In the genomic region with DNA sequence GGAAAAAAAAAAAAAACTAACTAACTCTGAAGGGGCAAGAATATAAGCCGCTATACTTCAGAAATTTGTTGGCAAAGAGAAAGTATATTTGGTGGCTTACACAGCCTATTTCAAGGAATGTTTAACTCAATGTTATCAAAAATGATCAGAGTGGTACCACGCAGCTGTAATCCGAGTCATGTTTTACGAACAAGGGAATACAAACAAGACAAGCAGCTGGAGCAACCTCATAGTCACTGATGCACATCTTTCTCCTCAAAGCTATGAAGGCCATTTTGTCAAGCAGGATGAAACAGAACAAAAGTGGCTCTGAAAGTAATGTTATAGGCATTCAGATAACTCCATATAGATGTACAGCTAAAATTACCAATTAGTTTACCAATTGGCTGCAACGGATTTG, we compare ENCODE assay signal across 23 cellular contexts.
DNase-seq lines count a peak whose midpoint lies in the region; ATAC-seq, FAIRE-seq and TF ChIP-seq lines count a peak whose summit lies in the region.
"Had no signal": no experiment of that assay in that cellular context is flagged by ENCODE, and none has a peak within 500 bp of the region (broad histone marks: within the 10 kb centered on the region; RNA-seq: fewer than 3 reads in every experiment).

No MANE protein-coding gene starts in this region.

- no peak overlapping the region for H4K91ac ChIP-seq in trophoblast cell (ENCODE audit: low read depth, low read length)

- DNase-seq in A549 (ENCODE audit: low read depth in 1 of 2, low spot score in 1 of 2) (no peak), NCI-H128 (lab: John Stamatoyannopoulos, UW; ENCODE audit: unreplicated experiment) (peak; percentile 48), NCI-H345 (lab: John Stamatoyannopoulos, UW) (peak; percentile 89), astrocyte of the hippocampus (ENCODE audit: low read depth, low spot score) (peak; percentile 4), trophoblast cell (no peak), COLO829 (ENCODE audit: low spot score) (no peak), NOMO-1 (lab: John Stamatoyannopoulos, UW; ENCODE audit: unreplicated experiment in 2 of 2) (no peak)
- DNase-seq in stimulated activated CD4-positive, alpha-beta T cell treated with anti-CD3 and anti-CD28 coated beads, Interleukin-12 subunit alpha, Interleukin-12 subunit beta, amount 100 ng/mL, for 4 hours, result no peak
- DNase-seq: activated CD4-positive, alpha-beta T cell treated with anti-CD3 and anti-CD28 coated beads for 1 hour; activated naive CD4-positive, alpha-beta T cell treated with Interleukin-2 at 50 U/mL for 16 hours; activated T-cell treated with anti-CD3 and anti-CD28 coated beads, Interleukin-2, amount 50 U/mL, for 4 hours; amygdala; BE2C; caudate nucleus; foreskin keratinocyte; GDM1; HFFc6; hippocampal formation; SK-N-SH; stimulated activated CD8-positive, alpha-beta memory T cell treated with anti-CD3 and anti-CD28 coated beads, Interleukin-4, amount 100 ng/mL, for 48 hours had no signal

- no peak for ATAC-seq in A549
- ATAC-seq: activated T-cell treated with anti-CD3 and anti-CD28 coated beads, Interleukin-2, amount 50 U/mL, for 4 hours; foreskin keratinocyte had no signal

- FAIRE-seq in A549 (lab: Jason Lieb, UNC), result peak; percentile 32
- FAIRE-seq: D721Med, islet of Langerhans had no signal

- CTCF ChIA-PET in A549 (lab: Yijun Ruan, JAX), result interaction anchor here (0.6 to 0.8 kb wide), 4 partner anchors 11 to 118 kb away, joined by 3 to 8 read pairs (median 3); no protein-coding TSS in a partner anchor

- H3K36me3 ChIP-seq in trophoblast cell (ENCODE audit: control insufficient read depth in 1 of 2, insufficient read depth in 2 of 2, low read length in 2 of 2), result peaks cover 0 to under 1% of the 10 kb centered on the region in 2 experiments
- H3K36me3 ChIP-seq: BE2C, right atrium auricular region had no signal

- H3K9ac ChIP-seq in trophoblast cell (ENCODE audit: low read length), result no peak overlapping the region
- H3K9ac ChIP-seq: SK-N-SH had no signal

- H3K79me1 ChIP-seq in trophoblast cell (ENCODE audit: low read length), result no peaks in the 10 kb centered on the region

- H3K4me2 ChIP-seq in A549 (no peak overlapping the region), trophoblast cell (ENCODE audit: low read length) (no peak overlapping the region)
- H3K4me2 ChIP-seq: SK-N-SH had no signal

- H2AK5ac ChIP-seq in trophoblast cell (ENCODE audit: low read length), result no peak overlapping the region

- no peak overlapping the region for H3K18ac ChIP-seq in trophoblast cell (ENCODE audit: low read length)

- no peak overlapping the region for H3K4me3 ChIP-seq in A549
- H3K4me3 ChIP-seq in trophoblast cell (ENCODE audit: low read depth, low read length), result no peak overlapping the region
- H3K4me3 ChIP-seq: right atrium auricular region had no signal

- H4K8ac ChIP-seq in trophoblast cell (ENCODE audit: low read depth, low read length), result no peak overlapping the region

- H3K4ac ChIP-seq in trophoblast cell (ENCODE audit: low read depth, low read length), result no peak overlapping the region

- no peak overlapping the region for H3K14ac ChIP-seq in trophoblast cell (ENCODE audit: low read length)

- H3K27me3 ChIP-seq in trophoblast cell (ENCODE audit: insufficient read depth, low read length), result no peaks in the 10 kb centered on the region
- H3K27me3 ChIP-seq: BE2C, foreskin keratinocyte, right atrium auricular region had no signal

- H3K27ac ChIP-seq in A549 (no peak overlapping the region), trophoblast cell (ENCODE audit: low read depth, low read length) (no peak overlapping the region)
- H3K27ac ChIP-seq: foreskin keratinocyte, right atrium auricular region had no signal

- H2BK120ac ChIP-seq in trophoblast cell (ENCODE audit: insufficient read depth, low read length, poor library complexity), result no peak overlapping the region

- H2BK12ac ChIP-seq in trophoblast cell (ENCODE audit: low read length), result no peak overlapping the region

- TF ChIP-seq POLR2A in A549 (IDR thresholded peaks at IDR 0.05; ENCODE audit: low read length), result no peak

- no peak overlapping the region for H3K23ac ChIP-seq in trophoblast cell (ENCODE audit: low read length)

- no peak overlapping the region for H2AFZ ChIP-seq in trophoblast cell (ENCODE audit: insufficient read depth, low read length, poor library complexity)

- no peaks in the 10 kb centered on the region for H3K79me2 ChIP-seq in trophoblast cell (ENCODE audit: control insufficient read depth, insufficient read depth, low read length, poor library complexity)

- no peak for TF ChIP-seq CTCF in A549 (IDR thresholded peaks at IDR 0.05)

- 77% methylated on average over 5 of the region's 5 CpGs for WGBS in A549 (ENCODE audit: missing lambda C conversion rate)
- no CpG with 5 or more reads among the region's 5 CpGs for WGBS in trophoblast cell (ENCODE audit: extremely low coverage, insufficient coverage, insufficient read length)

- H3K4me1 ChIP-seq in A549 (no peaks in the 10 kb centered on the region), trophoblast cell (ENCODE audit: control insufficient read depth in 1 of 2, insufficient read depth in 2 of 2, low read length in 2 of 2) (no peaks in the 10 kb centered on the region)
- H3K4me1 ChIP-seq: BE2C, foreskin keratinocyte, right atrium auricular region had no signal

- no peak for TF ChIP-seq RAD21 in A549 (conservative IDR thresholded peaks at IDR 0.05 in 1 of 2, IDR thresholded peaks at IDR 0.05 in 1 of 2)

- H3K9me3 ChIP-seq in A549 (no peaks in the 10 kb centered on the region), trophoblast cell (ENCODE audit: insufficient read depth, low read depth, low read length) (no peaks in the 10 kb centered on the region)
- H3K9me3 ChIP-seq: BE2C, SK-N-SH had no signal

- POLR2A ChIA-PET in A549 (lab: Yijun Ruan, JAX), result no interaction called here

- TF ChIP-seq EP300 in A549 (IDR thresholded peaks at IDR 0.05), result no peak

- H4K12ac ChIP-seq in trophoblast cell (ENCODE audit: low read depth, low read length), result no peak overlapping the region

- no peak overlapping the region for H2BK5ac ChIP-seq in trophoblast cell (ENCODE audit: low read depth, low read length, poor library complexity)

TF ChIP-seq in A549, 52 proteins besides CTCF, POLR2A, EP300 and RAD21 (continues in another document):
- TF ChIP-seq TFCP2L1 (CRISPR knock-in tag; IDR thresholded peaks at IDR 0.05) (no peak), CHD2 (IDR thresholded peaks at IDR 0.05; ENCODE audit: low read length, partially characterized antibody) (no peak), SREBF2 (IDR thresholded peaks at IDR 0.05) (no peak), RARB (CRISPR knock-in tag; IDR thresholded peaks at IDR 0.05) (no peak), TP53 (CRISPR knock-in tag; IDR thresholded peaks at IDR 0.05) (no peak), ZFP36 (IDR thresholded peaks at IDR 0.05; ENCODE audit: borderline replicate concordance, partially characterized antibody) (no peak), FOSL2 (IDR thresholded peaks at IDR 0.05) (no peak), FOSL2 (CRISPR knock-in tag; IDR thresholded peaks at IDR 0.05) (no peak), CBX8 (IDR thresholded peaks at IDR 0.05) (no peak)
- TF ChIP-seq, protein P1, sequence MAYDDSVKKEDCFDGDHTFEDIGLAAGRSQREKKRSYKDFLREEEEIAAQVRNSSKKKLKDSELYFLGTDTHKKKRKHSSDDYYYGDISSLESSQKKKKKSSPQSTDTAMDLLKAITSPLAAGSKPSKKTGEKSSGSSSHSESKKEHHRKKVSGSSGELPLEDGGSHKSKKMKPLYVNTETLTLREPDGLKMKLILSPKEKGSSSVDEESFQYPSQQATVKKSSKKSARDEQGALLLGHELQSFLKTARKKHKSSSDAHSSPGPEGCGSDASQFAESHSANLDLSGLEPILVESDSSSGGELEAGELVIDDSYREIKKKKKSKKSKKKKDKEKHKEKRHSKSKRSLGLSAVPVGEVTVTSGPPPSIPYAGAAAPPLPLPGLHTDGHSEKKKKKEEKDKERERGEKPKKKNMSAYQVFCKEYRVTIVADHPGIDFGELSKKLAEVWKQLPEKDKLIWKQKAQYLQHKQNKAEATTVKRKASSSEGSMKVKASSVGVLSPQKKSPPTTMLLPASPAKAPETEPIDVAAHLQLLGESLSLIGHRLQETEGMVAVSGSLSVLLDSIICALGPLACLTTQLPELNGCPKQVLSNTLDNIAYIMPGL (CRISPR knock-in tag; IDR thresholded peaks at IDR 0.05; ENCODE audit: borderline replicate concordance), result no peak
- TF ChIP-seq, protein P2, sequence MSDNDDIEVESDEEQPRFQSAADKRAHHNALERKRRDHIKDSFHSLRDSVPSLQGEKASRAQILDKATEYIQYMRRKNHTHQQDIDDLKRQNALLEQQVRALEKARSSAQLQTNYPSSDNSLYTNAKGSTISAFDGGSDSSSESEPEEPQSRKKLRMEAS (IDR thresholded peaks at IDR 0.05), result no peak
- TF ChIP-seq, protein P3, sequence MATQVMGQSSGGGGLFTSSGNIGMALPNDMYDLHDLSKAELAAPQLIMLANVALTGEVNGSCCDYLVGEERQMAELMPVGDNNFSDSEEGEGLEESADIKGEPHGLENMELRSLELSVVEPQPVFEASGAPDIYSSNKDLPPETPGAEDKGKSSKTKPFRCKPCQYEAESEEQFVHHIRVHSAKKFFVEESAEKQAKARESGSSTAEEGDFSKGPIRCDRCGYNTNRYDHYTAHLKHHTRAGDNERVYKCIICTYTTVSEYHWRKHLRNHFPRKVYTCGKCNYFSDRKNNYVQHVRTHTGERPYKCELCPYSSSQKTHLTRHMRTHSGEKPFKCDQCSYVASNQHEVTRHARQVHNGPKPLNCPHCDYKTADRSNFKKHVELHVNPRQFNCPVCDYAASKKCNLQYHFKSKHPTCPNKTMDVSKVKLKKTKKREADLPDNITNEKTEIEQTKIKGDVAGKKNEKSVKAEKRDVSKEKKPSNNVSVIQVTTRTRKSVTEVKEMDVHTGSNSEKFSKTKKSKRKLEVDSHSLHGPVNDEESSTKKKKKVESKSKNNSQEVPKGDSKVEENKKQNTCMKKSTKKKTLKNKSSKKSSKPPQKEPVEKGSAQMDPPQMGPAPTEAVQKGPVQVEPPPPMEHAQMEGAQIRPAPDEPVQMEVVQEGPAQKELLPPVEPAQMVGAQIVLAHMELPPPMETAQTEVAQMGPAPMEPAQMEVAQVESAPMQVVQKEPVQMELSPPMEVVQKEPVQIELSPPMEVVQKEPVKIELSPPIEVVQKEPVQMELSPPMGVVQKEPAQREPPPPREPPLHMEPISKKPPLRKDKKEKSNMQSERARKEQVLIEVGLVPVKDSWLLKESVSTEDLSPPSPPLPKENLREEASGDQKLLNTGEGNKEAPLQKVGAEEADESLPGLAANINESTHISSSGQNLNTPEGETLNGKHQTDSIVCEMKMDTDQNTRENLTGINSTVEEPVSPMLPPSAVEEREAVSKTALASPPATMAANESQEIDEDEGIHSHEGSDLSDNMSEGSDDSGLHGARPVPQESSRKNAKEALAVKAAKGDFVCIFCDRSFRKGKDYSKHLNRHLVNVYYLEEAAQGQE (IDR thresholded peaks at IDR 0.05), result no peak

Comparison
In these comparisons a context has a peak if more than half of its experiments do, and no peak if none do; other contexts are left out.
1. DNase-seq: peak in NCI-H128 (single experiment), NCI-H345 (single experiment) and astrocyte of the hippocampus (single experiment); none in A549 (0 of 2), stimulated activated CD4-positive, alpha-beta T cell treated with anti-CD3 and anti-CD28 coated beads, Interleukin-12 subunit alpha, Interleukin-12 subunit beta, amount 100 ng/mL, for 4 hours (single experiment), trophoblast cell (0 of 2), COLO829 (single experiment) and NOMO-1 (0 of 2).